In genomic region chr4:184401397-184402171, GRCh38 we compare ENCODE assay signal across 10 cellular contexts.
DNase-seq lines count a peak whose midpoint lies in the region; ATAC-seq, FAIRE-seq and TF ChIP-seq lines count a peak whose summit lies in the region.
"Had no signal": no experiment of that assay in that cellular context is flagged by ENCODE, and none has a peak within 500 bp of the region (broad histone marks: within the 10 kb centered on the region; RNA-seq: fewer than 3 reads in every experiment).

No MANE protein-coding gene starts in this region.

- no peaks in the 10 kb centered on the region for H3K36me3 ChIP-seq in astrocyte (ENCODE audit: insufficient read depth, low read length)

- intact Hi-C loops in Right ventricle myocardium inferior (cut with DNase I): no loop called here
- intact Hi-C loops in cardiac septum (cut with DNase I): loop anchor here (1.0 kb wide), 1 partner anchor 72 kb away; no protein-coding TSS in a partner anchor

- H3K27ac Mint-ChIP-seq in astrocyte (ENCODE audit: unreplicated experiment) (no peak overlapping the region), type B pancreatic cell (peak overlapping the region; percentile 51)

- H2AFZ ChIP-seq in astrocyte (ENCODE audit: low read depth, low read length): no peak overlapping the region

- H3K4me1 Mint-ChIP-seq in astrocyte (ENCODE audit: low read depth, unreplicated experiment): peaks cover 8% of the 10 kb centered on the region
- peaks cover 27% of the 10 kb centered on the region for H3K4me1 Mint-ChIP-seq in type B pancreatic cell (ENCODE audit: unreplicated experiment)

- no peak overlapping the region for H3K4me3 ChIP-seq in astrocyte (ENCODE audit: insufficient read depth, low read depth, low read length)

- no peaks in the 10 kb centered on the region for H3K9me3 ChIP-seq in astrocyte (ENCODE audit: insufficient read depth, low read depth, low read length)

- H3K27me3 ChIP-seq in astrocyte (ENCODE audit: insufficient read depth, low read length): no peaks in the 10 kb centered on the region

- FAIRE-seq in astrocyte (lab: Jason Lieb, UNC): no peak

- DNase-seq in Right ventricle myocardium inferior (ENCODE audit: missing footprints) (no peak), cardiac septum (ENCODE audit: low spot score) (no peak), astrocyte (ENCODE audit: low read depth) (peak; percentile 54), iPS-NIHi7 (ENCODE audit: extremely low spot score) (peak; percentile 54), type B pancreatic cell (ENCODE audit: extremely low spot score, unreplicated experiment) (no peak), T1000 (lab: John Stamatoyannopoulos, UW) (no peak), HCEC 1CT (no peak)
- DNase-seq: foreskin fibroblast had no signal

- no peaks in the 10 kb centered on the region for H3K79me2 ChIP-seq in astrocyte (ENCODE audit: insufficient read depth, low read length)

- H3K9me3 Mint-ChIP-seq in astrocyte (ENCODE audit: unreplicated experiment) (no peaks in the 10 kb centered on the region), type B pancreatic cell (no peaks in the 10 kb centered on the region)

- H3K36me3 Mint-ChIP-seq in astrocyte (ENCODE audit: low read depth, unreplicated experiment) (peaks cover 19% of the 10 kb centered on the region), type B pancreatic cell (peaks cover 41% of the 10 kb centered on the region)

- H3K9ac ChIP-seq in astrocyte (ENCODE audit: low read length): no peak overlapping the region

- H3K4me1 ChIP-seq in astrocyte (ENCODE audit: insufficient read depth, low read length): peaks cover 14% of the 10 kb centered on the region

- peak overlapping the region; percentile 71 for H3K27ac ChIP-seq in astrocyte (ENCODE audit: low read depth, low read length)
- H3K27ac ChIP-seq: VCaP had no signal

- H3K4me3 Mint-ChIP-seq in astrocyte (ENCODE audit: unreplicated experiment) (no peak overlapping the region), type B pancreatic cell (no peak overlapping the region)

- peak overlapping the region; percentile 4 for H3K4me2 ChIP-seq in astrocyte (ENCODE audit: low read length)

- TF ChIP-seq CTCF in astrocyte (IDR thresholded peaks at IDR 0.05; ENCODE audit: insufficient read depth, low read depth, low read length) (no peak), type B pancreatic cell (conservative IDR thresholded peaks at IDR 0.05) (no peak)

- ATAC-seq in Right ventricle myocardium inferior: peak; percentile 6
- no peak for ATAC-seq in HG03039 (IDR thresholded peaks at IDR 0.05; ENCODE audit: unreplicated experiment)

- H3K27me3 Mint-ChIP-seq in astrocyte (ENCODE audit: low read depth, unreplicated experiment) (no peaks in the 10 kb centered on the region), type B pancreatic cell (no peaks in the 10 kb centered on the region)

- H4K20me1 ChIP-seq in astrocyte (ENCODE audit: insufficient read depth, low read length): no peaks in the 10 kb centered on the region

Comparison
In these comparisons a context has a peak if more than half of its experiments do, and no peak if none do; other contexts are left out.
1. DNase-seq: peak in astrocyte (single experiment) and iPS-NIHi7 (single experiment); none in Right ventricle myocardium inferior (single experiment), cardiac septum (single experiment), type B pancreatic cell (single experiment), T1000 (single experiment) and HCEC 1CT (single experiment).